In the genomic region with DNA sequence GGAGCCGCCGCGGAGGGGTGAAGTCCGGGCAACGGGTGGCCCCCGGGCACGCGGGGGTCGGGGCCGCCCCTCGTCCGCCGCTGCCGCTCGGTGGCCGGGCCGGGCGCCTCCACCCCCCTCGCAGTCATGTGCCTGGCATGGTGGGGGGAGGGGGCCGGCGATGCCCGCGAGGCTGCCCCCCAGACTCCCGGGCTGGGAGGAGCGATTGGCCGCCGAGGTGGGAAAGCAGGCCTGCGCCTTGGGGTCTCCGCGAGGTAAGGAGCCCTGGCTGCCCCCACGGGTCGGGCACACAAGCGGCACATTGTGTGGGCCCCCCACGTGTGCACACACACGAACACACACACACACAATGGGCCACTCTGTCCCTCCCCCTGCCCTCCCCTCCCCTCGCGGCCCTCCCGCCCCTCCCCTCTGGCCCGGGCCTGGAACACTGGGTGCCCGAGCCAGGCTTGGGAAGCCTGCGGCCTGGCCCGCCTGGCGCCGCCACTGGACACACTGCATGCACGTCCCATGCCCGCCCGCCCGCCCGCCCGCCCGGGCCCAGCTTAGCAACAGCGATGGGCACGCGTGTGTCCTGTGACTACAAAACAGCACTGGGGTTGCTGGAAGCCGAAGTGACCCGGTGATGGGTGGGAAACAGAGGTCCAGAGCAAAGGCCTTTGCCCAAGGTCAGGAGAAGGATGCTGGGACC, we compare ENCODE assay signal across 8 cellular contexts.
DNase-seq lines count a peak whose midpoint lies in the region; ATAC-seq and TF ChIP-seq lines count a peak whose summit lies in the region.

No MANE protein-coding gene starts in this region.

- DNase-seq in foreskin melanocyte (peak; percentile 50), pons (ENCODE audit: low spot score) (peak; percentile 55)
- no peak for DNase-seq in activated CD8-positive, alpha-beta memory T cell treated with anti-CD3 and anti-CD28 coated beads, Interleukin-2, amount 50 U/mL, for 4 hours
- DNase-seq in activated CD4-positive, alpha-beta T cell treated with anti-CD3 and anti-CD28 coated beads, Interleukin-2, amount 50 U/mL, for 4 hours, result no peak

- H3K27ac ChIP-seq in C4-2B, result peak overlapping the region; percentile 78

- ATAC-seq in SK-N-SH treated with all-trans-retinoic acid at 6 μM for 48 hours, result peak; percentile 48
- ATAC-seq in GM18873 (IDR thresholded peaks at IDR 0.05; ENCODE audit: low FRiP score, unreplicated experiment), result no peak
- ATAC-seq in GM19023 (IDR thresholded peaks at IDR 0.05; ENCODE audit: unreplicated experiment), result no peak

- no peak for TF ChIP-seq CTCF in C4-2B (conservative IDR thresholded peaks at IDR 0.05)

TF ChIP-seq in SK-N-SH treated with all-trans-retinoic acid at 6 μM for 48 hours, 23 proteins besides CTCF, POLR2A, EP300 and RAD21:
- no peak for TF ChIP-seq CSDC2 (CRISPR knock-in tag; IDR thresholded peaks at IDR 0.05)
- TF ChIP-seq TOX (CRISPR knock-in tag; IDR thresholded peaks at IDR 0.05; ENCODE audit: borderline replicate concordance), result no peak
- TF ChIP-seq, protein P1, sequence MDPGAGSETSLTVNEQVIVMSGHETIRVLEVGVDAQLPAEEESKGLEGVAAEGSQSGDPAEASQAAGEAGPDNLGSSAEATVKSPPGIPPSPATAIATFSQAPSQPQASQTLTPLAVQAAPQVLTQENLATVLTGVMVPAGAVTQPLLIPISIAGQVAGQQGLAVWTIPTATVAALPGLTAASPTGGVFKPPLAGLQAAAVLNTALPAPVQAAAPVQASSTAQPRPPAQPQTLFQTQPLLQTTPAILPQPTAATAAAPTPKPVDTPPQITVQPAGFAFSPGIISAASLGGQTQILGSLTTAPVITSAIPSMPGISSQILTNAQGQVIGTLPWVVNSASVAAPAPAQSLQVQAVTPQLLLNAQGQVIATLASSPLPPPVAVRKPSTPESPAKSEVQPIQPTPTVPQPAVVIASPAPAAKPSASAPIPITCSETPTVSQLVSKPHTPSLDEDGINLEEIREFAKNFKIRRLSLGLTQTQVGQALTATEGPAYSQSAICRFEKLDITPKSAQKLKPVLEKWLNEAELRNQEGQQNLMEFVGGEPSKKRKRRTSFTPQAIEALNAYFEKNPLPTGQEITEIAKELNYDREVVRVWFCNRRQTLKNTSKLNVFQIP (CRISPR knock-in tag; IDR thresholded peaks at IDR 0.05; ENCODE audit: borderline replicate concordance, low read depth), result no peak
- no peak for TF ChIP-seq PPARA (CRISPR knock-in tag; IDR thresholded peaks at IDR 0.05; ENCODE audit: borderline replicate concordance)
- TF ChIP-seq, protein P2, sequence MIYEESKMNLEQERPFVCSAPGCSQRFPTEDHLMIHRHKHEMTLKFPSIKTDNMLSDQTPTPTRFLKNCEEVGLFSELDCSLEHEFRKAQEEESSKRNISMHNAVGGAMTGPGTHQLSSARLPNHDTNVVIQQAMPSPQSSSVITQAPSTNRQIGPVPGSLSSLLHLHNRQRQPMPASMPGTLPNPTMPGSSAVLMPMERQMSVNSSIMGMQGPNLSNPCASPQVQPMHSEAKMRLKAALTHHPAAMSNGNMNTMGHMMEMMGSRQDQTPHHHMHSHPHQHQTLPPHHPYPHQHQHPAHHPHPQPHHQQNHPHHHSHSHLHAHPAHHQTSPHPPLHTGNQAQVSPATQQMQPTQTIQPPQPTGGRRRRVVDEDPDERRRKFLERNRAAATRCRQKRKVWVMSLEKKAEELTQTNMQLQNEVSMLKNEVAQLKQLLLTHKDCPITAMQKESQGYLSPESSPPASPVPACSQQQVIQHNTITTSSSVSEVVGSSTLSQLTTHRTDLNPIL (CRISPR knock-in tag; IDR thresholded peaks at IDR 0.05; ENCODE audit: low read depth), result no peak
- TF ChIP-seq, protein P3, sequence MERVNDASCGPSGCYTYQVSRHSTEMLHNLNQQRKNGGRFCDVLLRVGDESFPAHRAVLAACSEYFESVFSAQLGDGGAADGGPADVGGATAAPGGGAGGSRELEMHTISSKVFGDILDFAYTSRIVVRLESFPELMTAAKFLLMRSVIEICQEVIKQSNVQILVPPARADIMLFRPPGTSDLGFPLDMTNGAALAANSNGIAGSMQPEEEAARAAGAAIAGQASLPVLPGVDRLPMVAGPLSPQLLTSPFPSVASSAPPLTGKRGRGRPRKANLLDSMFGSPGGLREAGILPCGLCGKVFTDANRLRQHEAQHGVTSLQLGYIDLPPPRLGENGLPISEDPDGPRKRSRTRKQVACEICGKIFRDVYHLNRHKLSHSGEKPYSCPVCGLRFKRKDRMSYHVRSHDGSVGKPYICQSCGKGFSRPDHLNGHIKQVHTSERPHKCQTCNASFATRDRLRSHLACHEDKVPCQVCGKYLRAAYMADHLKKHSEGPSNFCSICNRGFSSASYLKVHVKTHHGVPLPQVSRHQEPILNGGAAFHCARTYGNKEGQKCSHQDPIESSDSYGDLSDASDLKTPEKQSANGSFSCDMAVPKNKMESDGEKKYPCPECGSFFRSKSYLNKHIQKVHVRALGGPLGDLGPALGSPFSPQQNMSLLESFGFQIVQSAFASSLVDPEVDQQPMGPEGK (CRISPR knock-in tag; IDR thresholded peaks at IDR 0.05; ENCODE audit: borderline replicate concordance), result no peak
- TF ChIP-seq ZFP30 (CRISPR knock-in tag; IDR thresholded peaks at IDR 0.05), result no peak
- TF ChIP-seq ARNTL (CRISPR knock-in tag; IDR thresholded peaks at IDR 0.05; ENCODE audit: borderline replicate concordance, low read depth), result no peak
TF ChIP-seq in SK-N-SH treated with all-trans-retinoic acid at 6 μM for 48 hours: peak in this region for 0.

Comparison
In these comparisons a context has a peak if more than half of its experiments do, and no peak if none do; other contexts are left out.
1. DNase-seq: peak in foreskin melanocyte (single experiment) and pons (single experiment); none in activated CD8-positive, alpha-beta memory T cell treated with anti-CD3 and anti-CD28 coated beads, Interleukin-2, amount 50 U/mL, for 4 hours (single experiment) and activated CD4-positive, alpha-beta T cell treated with anti-CD3 and anti-CD28 coated beads, Interleukin-2, amount 50 U/mL, for 4 hours (0 of 2).